ENCODE assay signal across 8 cellular contexts in the genomic region with DNA sequence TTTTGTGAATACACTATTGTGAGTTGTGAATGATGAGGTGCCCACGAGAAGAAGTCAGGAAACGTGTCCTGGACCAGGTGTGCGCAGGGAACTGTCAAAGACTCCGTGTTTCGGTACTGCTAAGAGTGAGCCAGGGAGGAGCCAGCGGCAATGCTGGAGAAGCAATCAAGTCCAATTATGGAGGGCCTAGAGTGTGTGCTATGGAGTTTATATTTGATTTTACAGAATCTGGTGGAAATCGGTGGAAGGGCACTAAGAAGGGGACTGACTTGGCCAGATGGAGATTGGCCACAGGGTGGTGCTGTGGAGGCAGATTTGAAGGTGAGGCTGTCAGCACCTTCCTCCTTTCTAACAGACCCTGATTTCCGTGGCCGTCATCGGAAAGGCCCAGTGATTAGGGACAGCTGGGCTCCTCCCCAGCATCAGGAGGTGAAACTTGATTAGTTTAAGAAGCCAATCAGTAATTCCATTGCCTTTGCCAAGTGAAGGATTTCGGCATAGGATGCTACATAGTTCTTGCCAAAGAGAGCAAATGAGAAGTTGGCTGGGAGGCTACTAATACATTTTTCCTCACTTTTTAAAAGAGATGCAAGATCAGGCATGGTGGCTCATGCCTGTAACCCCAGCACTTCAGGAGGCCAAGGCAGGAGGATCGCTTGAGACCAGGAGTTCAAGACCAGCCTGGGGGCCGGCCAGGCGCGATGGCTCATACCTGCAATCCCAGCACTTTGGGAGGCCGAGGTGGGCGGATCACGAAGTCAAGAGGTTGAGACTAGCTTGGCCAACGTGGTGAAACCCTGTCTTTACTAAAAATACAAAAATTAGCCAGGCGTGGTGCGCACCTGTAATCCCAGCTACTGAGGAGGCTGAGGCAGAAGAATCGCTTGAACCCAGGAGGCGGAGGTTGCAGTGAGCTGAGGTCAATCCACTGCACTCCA.
DNase-seq lines count a peak whose midpoint lies in the region; ATAC-seq and TF ChIP-seq lines count a peak whose summit lies in the region.

No MANE protein-coding gene starts in this region.

- TF ChIP-seq CTCF in GM10266 (IDR thresholded peaks at IDR 0.05; ENCODE audit: control insufficient read depth, insufficient read depth, low read depth, missing control alignments): peak; percentile 80

- ATAC-seq in HG03108 (IDR thresholded peaks at IDR 0.05; ENCODE audit: unreplicated experiment): peak; percentile 63
- ATAC-seq in central memory CD8-positive, alpha-beta T cell (replicated peaks; ENCODE audit: extremely low read depth, poor library complexity, severe bottlenecking): peak; percentile 75
- no peak for ATAC-seq in GM21528 (IDR thresholded peaks at IDR 0.05; ENCODE audit: low FRiP score, unreplicated experiment)

- H3K36me3 Mint-ChIP-seq in central memory CD8-positive, alpha-beta T cell (ENCODE audit: insufficient read depth): no peaks in the 10 kb centered on the region

- DNase-seq in GM10266 (ENCODE audit: extremely low spot score) (peak; percentile 87), NCI-H510A (lab: John Stamatoyannopoulos, UW) (peak; percentile 42), left kidney (ENCODE audit: low read depth, low spot score) (peak; percentile 91)
- peak; percentile 89 for DNase-seq in activated CD4-positive, CD25-positive, alpha-beta regulatory T cell treated with anti-CD3 and anti-CD28 coated beads, Interleukin-2, amount 50 U/mL, for 72 hours
- DNase-seq in central memory CD8-positive, alpha-beta T cell (ENCODE audit: low spot score in 2 of 2): peak; percentile 69 to 78
- peak; percentile 89 for DNase-seq in stimulated activated CD4-positive, alpha-beta T cell treated with anti-CD3 and anti-CD28 coated beads, Interleukin-4, amount 100 ng/mL, for 24 hours

- H3K9me3 Mint-ChIP-seq in central memory CD8-positive, alpha-beta T cell: no peaks in the 10 kb centered on the region

- no peak overlapping the region for H3K27ac Mint-ChIP-seq in central memory CD8-positive, alpha-beta T cell (ENCODE audit: low read depth)

- peak overlapping the region; percentile 14 for H3K4me3 Mint-ChIP-seq in central memory CD8-positive, alpha-beta T cell

- H3K4me1 Mint-ChIP-seq in central memory CD8-positive, alpha-beta T cell: peaks cover 8% of the 10 kb centered on the region

- H3K27me3 Mint-ChIP-seq in central memory CD8-positive, alpha-beta T cell: peaks cover 11% of the 10 kb centered on the region
